Comparison of ENCODE assay signal across 25 cellular contexts in genomic region chr16:47416869-47417268, GRCh38. TPM values are rescaled to one million over a fixed set of nuclear protein-coding genes. Genes with fewer than 3 reads are reported as not detected.
A peak's percentile ranks its signal among the peaks of the same experiment; 100 is the strongest.
DNase-seq lines count a peak whose midpoint lies in the region; ATAC-seq, FAIRE-seq and TF ChIP-seq lines count a peak whose summit lies in the region.
"Had no signal": no experiment of that assay in that cellular context is flagged by ENCODE, and none has a peak within 500 bp of the region (broad histone marks: within the 10 kb centered on the region; RNA-seq: fewer than 3 reads in every experiment).

No MANE protein-coding gene starts in this region.

- no peaks in the 10 kb centered on the region for H3F3A ChIP-seq in neural cell (ENCODE audit: insufficient read depth, low read length, poor library complexity, severe bottlenecking)

- no peaks in the 10 kb centered on the region for H3K9me3 ChIP-seq in neural cell (ENCODE audit: low read length)
- H3K9me3 ChIP-seq: BE2C, BLaER1 had no signal

- no peaks in the 10 kb centered on the region for H3K36me3 Mint-ChIP-seq in natural killer cell
- no peaks in the 10 kb centered on the region for H3K36me3 Mint-ChIP-seq in natural killer cell treated with Interleukin-12 subunit alpha and Interleukin-12 subunit beta and Interleukin-15 and Interleukin-18, amount 100 ng/mL, for 72 hours

- H3K27ac ChIP-seq in neural cell (ENCODE audit: low read length) = peak overlapping the region; percentile 14
- H3K27ac ChIP-seq: BLaER1 had no signal

- TF ChIP-seq CTCF in natural killer cell (IDR thresholded peaks at IDR 0.05) (no peak), neural cell (IDR thresholded peaks at IDR 0.05; ENCODE audit: poor library complexity, severe bottlenecking) (no peak)

- no peaks in the 10 kb centered on the region for H3K27me3 Mint-ChIP-seq in natural killer cell (ENCODE audit: low read depth in 2 of 2)
- no peaks in the 10 kb centered on the region for H3K27me3 Mint-ChIP-seq in natural killer cell treated with Interleukin-12 subunit alpha and Interleukin-12 subunit beta and Interleukin-15 and Interleukin-18, amount 100 ng/mL, for 72 hours
- H3K27me3 Mint-ChIP-seq: CD4-positive, alpha-beta memory T cell; CD4-positive, CD25-positive, alpha-beta regulatory T cell; CD8-positive, alpha-beta memory T cell had no signal

- TF ChIP-seq EP300 in neural cell (conservative IDR thresholded peaks at IDR 0.05; ENCODE audit: poor library complexity, severe bottlenecking) = peak; percentile 92

- FAIRE-seq in GM19239 (lab: Jason Lieb, UNC) = peak; percentile 8
- FAIRE-seq: GM18507 had no signal

- DNase-seq in natural killer cell = no peak
- no peak for DNase-seq in natural killer cell treated with Interleukin-12 subunit alpha and Interleukin-12 subunit beta and Interleukin-15 and Interleukin-18, amount 100 ng/mL, for 72 hours (ENCODE audit: low spot score)
- DNase-seq in GM19239 (ENCODE audit: insufficient read length, low spot score) = no peak
- no peak for DNase-seq in stimulated activated CD4-positive, alpha-beta T cell treated with anti-CD3 and anti-CD28 coated beads, Interleukin-4, amount 100 ng/mL, for 24 hours
- no peak for DNase-seq in GDM1 (lab: John Stamatoyannopoulos, UW)
- no peak for DNase-seq in superior temporal gyrus (ENCODE audit: extremely low spot score)
- DNase-seq: 8988T; ACHN; BE2C; C1 segment of cervical spinal cord; CD4-positive, alpha-beta memory T cell; CD4-positive, CD25-positive, alpha-beta regulatory T cell; CD8-positive, alpha-beta memory T cell; COR-L47; DMS 273 treated with DMSO at 0.1 percent for 48 hours; DMS153; DMS53; DMS79; DND-41; EL; GF-D8 had no signal

- no peak for ATAC-seq in natural killer cell
- ATAC-seq in natural killer cell treated with Interleukin-12 subunit alpha and Interleukin-12 subunit beta and Interleukin-15 and Interleukin-18, amount 100 ng/mL, for 72 hours = no peak

- H3K27ac Mint-ChIP-seq in natural killer cell = peak overlapping the region; percentile 4 to 19
- H3K27ac Mint-ChIP-seq in natural killer cell treated with Interleukin-12 subunit alpha and Interleukin-12 subunit beta and Interleukin-15 and Interleukin-18, amount 100 ng/mL, for 72 hours = peak overlapping the region in 1 of 2 donors; percentile 17

- H3K4me3 Mint-ChIP-seq in natural killer cell = no peak overlapping the region
- no peak overlapping the region for H3K4me3 Mint-ChIP-seq in natural killer cell treated with Interleukin-12 subunit alpha and Interleukin-12 subunit beta and Interleukin-15 and Interleukin-18, amount 100 ng/mL, for 72 hours
- H3K4me3 Mint-ChIP-seq: CD14-positive monocyte; CD4-positive, alpha-beta memory T cell; CD4-positive, CD25-positive, alpha-beta regulatory T cell; CD8-positive, alpha-beta memory T cell had no signal

- no peaks in the 10 kb centered on the region for H3K36me3 ChIP-seq in neural cell (ENCODE audit: insufficient read depth, low read length)
- H3K36me3 ChIP-seq: BE2C had no signal

- H3K4me2 ChIP-seq in neural cell (ENCODE audit: low read length) = no peak overlapping the region
- H3K4me2 ChIP-seq: BLaER1 had no signal

- H4K20me1 ChIP-seq in neural cell (ENCODE audit: insufficient read depth) = no peaks in the 10 kb centered on the region
- H4K20me1 ChIP-seq: BLaER1 had no signal

- peaks cover 13 to 16% of the 10 kb centered on the region in 2 donors for H3K4me1 Mint-ChIP-seq in natural killer cell
- peaks cover 3 to 14% of the 10 kb centered on the region in 2 donors for H3K4me1 Mint-ChIP-seq in natural killer cell treated with Interleukin-12 subunit alpha and Interleukin-12 subunit beta and Interleukin-15 and Interleukin-18, amount 100 ng/mL, for 72 hours (ENCODE audit: low read depth in 2 of 2)
- H3K4me1 Mint-ChIP-seq: CD14-positive monocyte had no signal

- no peak overlapping the region for H2AFZ ChIP-seq in neural cell (ENCODE audit: low read depth, low read length)

- H3K27me3 ChIP-seq in neural cell (ENCODE audit: insufficient read depth, low read depth, low read length) = no peaks in the 10 kb centered on the region
- H3K27me3 ChIP-seq: BE2C, BLaER1 had no signal

- no peak overlapping the region for H3K4me3 ChIP-seq in neural cell (ENCODE audit: low read length)
- H3K4me3 ChIP-seq: BLaER1 had no signal

- no peaks in the 10 kb centered on the region for H3K79me2 ChIP-seq in neural cell (replicated peaks; ENCODE audit: insufficient read depth, low read length)

- H3K9ac ChIP-seq in neural cell (ENCODE audit: low read length) = no peak overlapping the region
- H3K9ac ChIP-seq: BLaER1 had no signal

- H3K9me2 ChIP-seq in neural cell (ENCODE audit: insufficient read depth, low read length) = no peaks in the 10 kb centered on the region

- TF ChIP-seq RAD21 in neural cell (conservative IDR thresholded peaks at IDR 0.05) = no peak

- intact Hi-C loops in natural killer cell (cut with micrococcal nuclease) = no loop called here

- no peaks in the 10 kb centered on the region for H3K9me3 Mint-ChIP-seq in natural killer cell
- H3K9me3 Mint-ChIP-seq in natural killer cell treated with Interleukin-12 subunit alpha and Interleukin-12 subunit beta and Interleukin-15 and Interleukin-18, amount 100 ng/mL, for 72 hours = peaks cover 2% of the 10 kb centered on the region

TF ChIP-seq in neural cell, 6 proteins besides CTCF, POLR2A, EP300 and RAD21:
- TF ChIP-seq TAF1 (IDR thresholded peaks at IDR 0.05; ENCODE audit: low read depth) = no peak
- no peak for TF ChIP-seq EZH2 (IDR thresholded peaks at IDR 0.05; ENCODE audit: borderline replicate concordance, insufficient read depth, low read length, poor library complexity, severe bottlenecking)
- TF ChIP-seq POLR2AphosphoS5 (IDR thresholded peaks at IDR 0.05) = peak; percentile 54
TF ChIP-seq in neural cell: peak in this region for 1.

RNA-seq across cellular contexts. Expression of gene ITFG1, which starts 44.0 kb away (rescaled TPM):
- total RNA-seq in natural killer cell = 10 to 100 TPM; 30.4 to 44.1 (median 38.2) TPM
- 10 to 100 TPM; 26.9 to 31.8 TPM for total RNA-seq in natural killer cell treated with Interleukin-12 subunit alpha and Interleukin-12 subunit beta and Interleukin-15 and Interleukin-18, amount 100 ng/mL, for 72 hours
- polyA plus RNA-seq in neural cell = 143 and 155 TPM in 2 replicates
- 176 and 179 TPM in 2 replicates for polyA minus RNA-seq in neural cell

RNA-seq across cellular contexts. Expression of gene PHKB, which starts 44.3 kb away (rescaled TPM):
- 10 to 100 TPM; 54.4 to 64.0 (median 58.5) TPM for total RNA-seq in natural killer cell
- total RNA-seq in natural killer cell treated with Interleukin-12 subunit alpha and Interleukin-12 subunit beta and Interleukin-15 and Interleukin-18, amount 100 ng/mL, for 72 hours = 10 to 100 TPM; 32.7 to 46.7 TPM
- polyA plus RNA-seq in neural cell = 96.6 and 99.5 TPM in 2 replicates
- 191 and 204 TPM in 2 replicates for polyA minus RNA-seq in neural cell
